In the genomic region with DNA sequence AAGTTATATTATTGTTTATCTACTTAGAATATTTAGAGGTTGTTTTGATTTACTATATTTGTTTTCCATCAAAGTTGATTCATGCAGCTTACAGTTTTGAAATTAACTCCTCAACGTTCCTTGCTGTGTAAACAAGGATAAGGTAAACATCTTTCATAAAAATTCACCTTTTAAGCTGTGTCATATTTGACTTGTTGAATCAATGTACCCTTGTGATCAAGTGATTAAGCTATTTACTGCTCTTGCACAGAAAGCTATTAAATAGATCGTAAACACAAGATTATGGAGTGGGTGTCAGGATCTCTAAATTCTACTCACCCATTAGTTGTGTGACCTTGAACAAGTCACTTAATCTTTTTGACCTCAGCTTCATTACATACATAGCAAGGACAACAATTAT, we compare ENCODE assay signal across 30 cellular contexts.
"Had no signal": no experiment of that assay in that cellular context is flagged by ENCODE, and none has a peak within 500 bp of the region (broad histone marks: within the 10 kb centered on the region; RNA-seq: fewer than 3 reads in every experiment).

No MANE protein-coding gene starts in this region.

- H3K27ac ChIP-seq: ascending aorta, cardiac muscle cell, colonic mucosa, gastroesophageal sphincter, hepatocyte, psoas muscle, sigmoid colon, thyroid gland, upper lobe of left lung, vagina had no signal

- H3K27me3 ChIP-seq: ascending aorta, cardiac muscle cell, colonic mucosa, gastroesophageal sphincter, hepatocyte, sigmoid colon, thyroid gland, upper lobe of left lung, vagina had no signal

- DNase-seq: activated CD4-positive, alpha-beta memory T cell treated with anti-CD3 and anti-CD28 coated beads, Interleukin-2, amount 10 ng/mL, durations not matched to agents 7 days and 5 days; activated CD4-positive, alpha-beta T cell treated with anti-CD3 and anti-CD28 coated beads for 1 hour; activated CD4-positive, alpha-beta T cell treated with anti-CD3 and anti-CD28 coated beads, Interleukin-2, amount 10 ng/mL, durations not matched to agents 7 days and 5 days; activated CD8-positive, alpha-beta memory T cell treated with anti-CD3 and anti-CD28 coated beads, Interleukin-2, amount 50 U/mL, for 48 hours; activated gamma-delta T cell; activated naive CD4-positive, alpha-beta T cell treated with anti-CD3 and anti-CD28 coated beads, Interleukin-2, amount 10 ng/mL, durations not matched to agents 7 days and 5 days; activated naive CD8-positive, alpha-beta T cell treated with anti-CD3 and anti-CD28 coated beads, Interleukin-2, amount 10 ng/mL, durations not matched to agents 7 days and 5 days; activated T-cell treated with anti-CD3 and anti-CD28 coated beads, Interleukin-2, amount 50 U/mL, for 24 hours; cerebellar nuclear complex; colonic mucosa; effector memory CD4-positive, alpha-beta T cell; erythroblast; islet precursor cell; left ventricle myocardium superior; mucosa of descending colon; psoas muscle; sigmoid colon; stimulated activated CD4-positive, alpha-beta T cell treated with anti-CD3 and anti-CD28 coated beads, Interleukin-1b, Interleukin-23, amount 100 ng/mL, for 48 hours; stimulated activated CD4-positive, alpha-beta T cell treated with anti-CD3 and anti-CD28 coated beads, Interleukin-4, amount 100 ng/mL, for 4 hours; stimulated activated CD8-positive, alpha-beta memory T cell treated with anti-CD3 and anti-CD28 coated beads, Interleukin-4, amount 100 ng/mL, for 48 hours; stimulated activated naive CD8-positive, alpha-beta T cell treated with anti-CD3 and anti-CD28 coated beads, Interleukin-15, amount 100 ng/mL, for 72 hours; substantia nigra; thyroid gland; upper lobe of left lung had no signal

- H3K4me3 ChIP-seq: ascending aorta, cardiac muscle cell, colonic mucosa, gastroesophageal sphincter, hepatocyte, mucosa of descending colon, psoas muscle, sigmoid colon, smooth muscle cell, thyroid gland, upper lobe of left lung, vagina had no signal
